31 cellular contexts compared by ENCODE assay signal in the genomic region with DNA sequence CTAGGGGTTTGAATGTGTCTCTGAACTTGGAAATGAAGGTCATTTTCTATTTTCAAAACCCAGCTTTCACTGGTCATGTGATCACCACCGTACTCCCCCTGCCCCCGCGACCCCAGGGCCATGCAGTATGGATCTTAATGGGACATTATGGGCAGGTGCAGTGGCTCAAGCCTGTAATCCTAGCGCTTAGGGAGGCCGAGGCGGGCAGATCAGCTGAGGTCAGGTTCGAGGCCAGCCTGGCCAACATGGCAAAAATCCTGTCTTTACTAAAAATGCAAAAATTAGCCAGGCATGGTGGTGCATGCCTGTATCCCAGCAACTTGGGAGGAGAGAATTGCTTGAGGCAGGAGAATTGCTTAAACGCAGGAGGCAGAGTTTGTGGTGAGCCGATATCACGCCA.
"Had no signal": no experiment of that assay in that cellular context is flagged by ENCODE, and none has a peak within 500 bp of the region (broad histone marks: within the 10 kb centered on the region; RNA-seq: fewer than 3 reads in every experiment).

No MANE protein-coding gene starts in this region.

- H3K27ac Mint-ChIP-seq: activated CD4-positive, alpha-beta T cell treated with anti-CD3 and anti-CD28 coated beads, Interleukin-2, amount 10 ng/mL, durations not matched to agents 24 days and 14 days; activated CD8-positive, alpha-beta T cell treated with anti-CD3 and anti-CD28 coated beads for 36 hours; activated naive CD4-positive, alpha-beta T cell treated with anti-CD3 and anti-CD28 coated beads, Interleukin-2, amount 50 U/mL, for 24 hours; activated naive CD8-positive, alpha-beta T cell treated with anti-CD3 and anti-CD28 coated beads, Interleukin-2, amount 10 ng/mL, durations not matched to agents 7 days and 5 days; activated T-cell treated with anti-CD3 and anti-CD28 coated beads, Interleukin-2, amount 50 U/mL, for 72 hours; activated T-helper 17 cell treated with anti-CD3 and anti-CD28 coated beads, Interleukin-2, amount 50 U/mL, for 72 hours; T-helper 1 cell treated with Interleukin-12 subunit alpha and Interleukin-12 subunit beta and Interleukin-4 antibody, amounts not matched to agents 30 μg/mL and 1 μg/mL, for 36 hours; T-helper 2 cell treated with Interferon-gamma antibody and Interleukin-4, amounts not matched to agents 5 μg/mL and 100 μg/mL, for 36 hours had no signal

- H3K4me2 ChIP-seq: SK-N-SH had no signal

- H3K4me3 ChIP-seq: body of pancreas, breast epithelium, SJSA1 had no signal

- FAIRE-seq: astrocyte, TTC549 had no signal

- H3K9me3 Mint-ChIP-seq: activated CD4-positive, alpha-beta T cell treated with anti-CD3 and anti-CD28 coated beads, Interleukin-2, amount 10 ng/mL, durations not matched to agents 24 days and 14 days; activated CD8-positive, alpha-beta T cell treated with anti-CD3 and anti-CD28 coated beads for 36 hours; activated naive CD4-positive, alpha-beta T cell treated with anti-CD3 and anti-CD28 coated beads, Interleukin-2, amount 50 U/mL, for 24 hours; activated naive CD8-positive, alpha-beta T cell treated with anti-CD3 and anti-CD28 coated beads, Interleukin-2, amount 10 ng/mL, durations not matched to agents 7 days and 5 days; activated T-cell treated with anti-CD3 and anti-CD28 coated beads, Interleukin-2, amount 50 U/mL, for 72 hours; activated T-helper 17 cell treated with anti-CD3 and anti-CD28 coated beads, Interleukin-2, amount 50 U/mL, for 72 hours; T-helper 1 cell treated with Interleukin-12 subunit alpha and Interleukin-12 subunit beta and Interleukin-4 antibody, amounts not matched to agents 30 μg/mL and 1 μg/mL, for 36 hours; T-helper 2 cell treated with Interferon-gamma antibody and Interleukin-4, amounts not matched to agents 5 μg/mL and 100 μg/mL, for 36 hours had no signal

- H3K9me3 ChIP-seq: body of pancreas, breast epithelium, SJSA1, SK-N-SH had no signal

- H3K4me1 Mint-ChIP-seq: activated CD4-positive, alpha-beta T cell treated with anti-CD3 and anti-CD28 coated beads, Interleukin-2, amount 10 ng/mL, durations not matched to agents 24 days and 14 days; activated naive CD4-positive, alpha-beta T cell treated with anti-CD3 and anti-CD28 coated beads, Interleukin-2, amount 50 U/mL, for 24 hours; activated naive CD8-positive, alpha-beta T cell treated with anti-CD3 and anti-CD28 coated beads, Interleukin-2, amount 10 ng/mL, durations not matched to agents 7 days and 5 days; activated T-helper 17 cell treated with anti-CD3 and anti-CD28 coated beads, Interleukin-2, amount 50 U/mL, for 72 hours had no signal

- H3K36me3 ChIP-seq: breast epithelium had no signal

- H3K4me1 ChIP-seq: breast epithelium, SJSA1 had no signal

- H3K4me3 Mint-ChIP-seq: activated CD4-positive, alpha-beta T cell treated with anti-CD3 and anti-CD28 coated beads, Interleukin-2, amount 10 ng/mL, durations not matched to agents 24 days and 14 days; activated CD8-positive, alpha-beta T cell treated with anti-CD3 and anti-CD28 coated beads for 36 hours; activated naive CD4-positive, alpha-beta T cell treated with anti-CD3 and anti-CD28 coated beads, Interleukin-2, amount 50 U/mL, for 24 hours; activated naive CD8-positive, alpha-beta T cell treated with anti-CD3 and anti-CD28 coated beads, Interleukin-2, amount 10 ng/mL, durations not matched to agents 7 days and 5 days; activated T-cell treated with anti-CD3 and anti-CD28 coated beads, Interleukin-2, amount 50 U/mL, for 72 hours; activated T-helper 17 cell treated with anti-CD3 and anti-CD28 coated beads, Interleukin-2, amount 50 U/mL, for 72 hours; T-helper 1 cell treated with Interleukin-12 subunit alpha and Interleukin-12 subunit beta and Interleukin-4 antibody, amounts not matched to agents 30 μg/mL and 1 μg/mL, for 36 hours; T-helper 2 cell treated with Interferon-gamma antibody and Interleukin-4, amounts not matched to agents 5 μg/mL and 100 μg/mL, for 36 hours had no signal

- H3K27ac ChIP-seq: SJSA1 had no signal

- H3K27me3 ChIP-seq: body of pancreas, breast epithelium, SJSA1 had no signal

- DNase-seq: activated CD4-positive, alpha-beta T cell treated with anti-CD3 and anti-CD28 coated beads for 1 hour; activated CD4-positive, alpha-beta T cell treated with anti-CD3 and anti-CD28 coated beads, Interleukin-2, amount 10 ng/mL, durations not matched to agents 24 days and 14 days; activated CD4-positive, alpha-beta T cell treated with anti-CD3 and anti-CD28 coated beads, Interleukin-2, amount 50 U/mL, for 4 hours; activated CD4-positive, CD25-positive, alpha-beta regulatory T cell; activated CD8-positive, alpha-beta T cell treated with anti-CD3 and anti-CD28 coated beads for 36 hours; activated gamma-delta T cell; activated naive CD4-positive, alpha-beta T cell treated with Interleukin-2 at 50 U/mL for 16 hours; activated naive CD8-positive, alpha-beta T cell treated with anti-CD3 and anti-CD28 coated beads, Interleukin-2, amount 10 ng/mL, durations not matched to agents 7 days and 5 days; activated T-cell treated with anti-CD3 and anti-CD28 coated beads, Interleukin-2, amount 50 U/mL, for 1 hour; activated T-cell treated with anti-CD3 and anti-CD28 coated beads, Interleukin-2, amount 50 U/mL, for 72 hours; body of pancreas; Karpas-422; KBM-7; NCI-H1048; NCI-H1105 treated with DMSO at 0.1 percent for 48 hours; NCI-H1436; NCI-H1694 treated with DMSO at 0.1 percent for 48 hours; NCI-H2029; NCI-H345; NCI-H524 treated with DMSO at 0.1 percent for 48 hours; SHP77 treated with DMSO at 0.1 percent for 48 hours; SK-N-SH had no signal

- H3K36me3 Mint-ChIP-seq: activated naive CD4-positive, alpha-beta T cell treated with anti-CD3 and anti-CD28 coated beads, Interleukin-2, amount 50 U/mL, for 24 hours; activated naive CD8-positive, alpha-beta T cell treated with anti-CD3 and anti-CD28 coated beads, Interleukin-2, amount 10 ng/mL, durations not matched to agents 7 days and 5 days had no signal

- ATAC-seq: activated CD8-positive, alpha-beta T cell treated with anti-CD3 and anti-CD28 coated beads for 36 hours; activated T-cell treated with anti-CD3 and anti-CD28 coated beads, Interleukin-2, amount 50 U/mL, for 72 hours; activated T-helper 17 cell treated with anti-CD3 and anti-CD28 coated beads, Interleukin-2, amount 50 U/mL, for 72 hours; body of pancreas; Panc1 had no signal

- H3K9ac ChIP-seq: SK-N-SH had no signal
